ENCODE assay signal across 14 cellular contexts in the genomic region with DNA sequence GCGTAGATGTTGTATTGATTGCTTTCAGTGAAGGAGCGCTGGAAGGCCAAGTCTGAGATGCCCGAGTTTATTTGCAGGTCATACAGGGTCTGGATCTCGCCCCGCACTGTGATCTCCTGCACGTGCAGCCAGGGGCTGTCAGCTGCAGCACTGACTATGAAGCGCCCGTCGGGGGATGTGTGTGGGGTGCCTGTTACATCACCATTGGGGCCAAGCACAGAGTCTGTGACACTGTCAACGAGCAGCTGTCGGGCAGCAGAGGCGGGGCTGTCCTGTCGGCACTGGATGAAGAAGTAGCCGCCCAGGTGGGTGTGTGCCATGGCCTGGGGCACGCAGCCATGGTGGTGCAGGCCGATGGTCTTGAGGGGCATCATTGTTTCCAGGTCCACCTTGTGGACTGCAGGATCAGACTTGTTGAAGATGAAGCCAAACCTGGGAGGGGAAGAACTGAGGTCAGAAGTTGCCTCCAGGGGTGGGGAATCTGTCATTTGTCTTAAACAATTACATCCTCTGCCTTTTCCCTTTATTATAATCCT.
DNase-seq lines count a peak whose midpoint lies in the region; FAIRE-seq and TF ChIP-seq lines count a peak whose summit lies in the region.
"Had no signal": no experiment of that assay in that cellular context is flagged by ENCODE, and none has a peak within 500 bp of the region (broad histone marks: within the 10 kb centered on the region; RNA-seq: fewer than 3 reads in every experiment).

No MANE protein-coding gene starts in this region.

- peak; percentile 32 for DNase-seq in SK-N-DZ (ENCODE audit: low spot score)
- DNase-seq in kidney, result peak; percentile 60
- no peak for DNase-seq in urothelium cell line (ENCODE audit: low spot score)
- DNase-seq in NCI-H69 (lab: John Stamatoyannopoulos, UW), result no peak
- no peak for DNase-seq in HTR-8/SVneo (ENCODE audit: insufficient read length, low spot score)
- DNase-seq: CD4-positive, alpha-beta memory T cell; DMS79; H7 had no signal

- H3K36me3 ChIP-seq in HEK293 (ENCODE audit: control insufficient read depth in 2 of 2, insufficient read depth in 1 of 2, low read length in 2 of 2), result no peaks in the 10 kb centered on the region
- H3K36me3 ChIP-seq in kidney (ENCODE audit: control insufficient read depth in 1 of 2, insufficient read depth in 2 of 2, low read length in 2 of 2), result no peaks in the 10 kb centered on the region
- H3K36me3 ChIP-seq: BE2C had no signal

- FAIRE-seq in kidney (lab: Jason Lieb, UNC), result no peak
- peak; percentile 91 for FAIRE-seq in urothelium cell line (lab: Jason Lieb, UNC)
- no peak for FAIRE-seq in HTR-8/SVneo (lab: Jason Lieb, UNC)
- FAIRE-seq: A549, GM12878 had no signal

- H3K9me3 ChIP-seq in HEK293 (ENCODE audit: control insufficient read depth, insufficient read depth, low read depth, low read length), result no peaks in the 10 kb centered on the region
- H3K9me3 ChIP-seq in kidney (ENCODE audit: control insufficient read depth in 1 of 2, low read length in 2 of 2), result no peaks in the 10 kb centered on the region
- H3K9me3 ChIP-seq: BE2C had no signal

- no peak overlapping the region for H3K9ac ChIP-seq in kidney (ENCODE audit: low read length in 2 of 2)

- CTCF ChIA-PET in HEK293 (lab: Yijun Ruan, JAX), result no interaction called here

- no peak overlapping the region for H3K4me3 ChIP-seq in HEK293 (ENCODE audit: low read depth, low read length)
- no peak overlapping the region for H3K4me3 ChIP-seq in kidney (ENCODE audit: low read length in 2 of 2)
- H3K4me3 ChIP-seq: A549, GM12878, GM23338 had no signal

- H3K4me1 ChIP-seq in HEK293 (ENCODE audit: control insufficient read depth, insufficient read depth, low read length) (peaks cover 5% of the 10 kb centered on the region), kidney (ENCODE audit: control insufficient read depth in 1 of 2, insufficient read depth in 1 of 2, low read depth in 1 of 2, low read length in 2 of 2) (no peaks in the 10 kb centered on the region)
- H3K4me1 ChIP-seq: A549 had no signal

- POLR2A ChIA-PET in HEK293 (lab: Yijun Ruan, JAX), result no interaction called here

- H3K27ac ChIP-seq in HEK293 (ENCODE audit: extremely low read depth, low read depth, low read length) (no peak overlapping the region), kidney (ENCODE audit: low read depth in 2 of 2, low read length in 2 of 2) (no peak overlapping the region)
- H3K27ac ChIP-seq: A549, C4-2B had no signal

- intact Hi-C loops in kidney (cut with DNase I), result no loop called here

- TF ChIP-seq CTCF in HEK293 (tag by site-specific recombination; IDR thresholded peaks at IDR 0.05) (no peak), kidney (IDR thresholded peaks at IDR 0.05; ENCODE audit: borderline replicate concordance, extremely low read depth, insufficient read depth) (no peak)

TF ChIP-seq in HEK293, 187 proteins besides CTCF, POLR2A, EP300 and RAD21:
- TF ChIP-seq ZNF416 (tag by site-specific recombination; IDR thresholded peaks at IDR 0.05), result no peak
- peak; percentile 65; the same call in 1 of the 2 replicates for TF ChIP-seq ZNF223 (tag by site-specific recombination; IDR thresholded peaks at IDR 0.05)

Comparison
In these comparisons a context has a peak if more than half of its experiments do, and no peak if none do; other contexts are left out.
1. DNase-seq: peak in SK-N-DZ (single experiment) and kidney (single experiment); none in urothelium cell line (single experiment), NCI-H69 (single experiment) and HTR-8/SVneo (single experiment).